ENCODE assay signal across 8 cellular contexts in genomic region chr12:102120564-102120873, GRCh38. TPM values are rescaled to one million over a fixed set of nuclear protein-coding genes. Genes with fewer than 3 reads are reported as not detected.
DNase-seq lines count a peak whose midpoint lies in the region; ATAC-seq, FAIRE-seq and TF ChIP-seq lines count a peak whose summit lies in the region.

No MANE protein-coding gene starts in this region.

- in situ Hi-C loops in K562 (cut with MboI), result no loop called here

- no peak for DNase-seq in AG04450 (ENCODE audit: low read depth, low spot score)
- no peak for DNase-seq in HFFc6
- peak in 1 of 4 experiments; percentile 15 for DNase-seq in K562 (ENCODE audit: extremely low read depth in 1 of 4, low spot score in 3 of 4)
- no peak for DNase-seq in NCI-H1930 (lab: John Stamatoyannopoulos, UW)
- DNase-seq in islet precursor cell, result no peak

- H3K9me1 ChIP-seq in K562 (ENCODE audit: control insufficient read depth, insufficient read depth, low read length), result no peaks in the 10 kb centered on the region

- peaks cover 65% of the 10 kb centered on the region for H3K36me3 ChIP-seq in K562 (ENCODE audit: control insufficient read depth, insufficient read depth, low read length)
- peaks cover 30% of the 10 kb centered on the region for H3K36me3 ChIP-seq in mesodermal cell (ENCODE audit: control insufficient read depth, insufficient read depth, low read length)

- no peak for TF ChIP-seq EP300 in K562 (IDR thresholded peaks at IDR 0.05; ENCODE audit: low read length)

- no peaks in the 10 kb centered on the region for H3K9me3 Mint-ChIP-seq in HFFc6

- peak overlapping the region; percentile 85 for H3K4me3 ChIP-seq in AG04450 (ENCODE audit: low read depth, low read length)
- peak overlapping the region; percentile 84 for H3K4me3 ChIP-seq in K562
- H3K4me3 ChIP-seq in mesodermal cell (ENCODE audit: extremely low read depth, insufficient read depth, low read length, poor library complexity, severe bottlenecking), result peak overlapping the region; percentile 87

- 3% methylated on average over 4 of the region's 4 CpGs for WGBS in K562 (ENCODE audit: insufficient coverage, low coverage, missing lambda C conversion rate)
- WGBS in mesodermal cell (ENCODE audit: insufficient coverage in 2 of 2), 2 experiments, result 0 to 14% methylated on average over 1 of the region's 4 CpGs

- intact Hi-C loops in K562 (cut with micrococcal nuclease), result loop anchor here (2.0 to 5.0 kb wide), 2 partner anchors 58 to 362 kb away; partner anchors contain the start of gene IGF1

- H3K9ac ChIP-seq in K562 (ENCODE audit: insufficient read depth in 1 of 2, low read depth in 2 of 2, low read length in 2 of 2), result peak overlapping the region; percentile 95 to 97

- TSS peak; percentile 69 for BruUV-seq in K562 (replicated peaks; lab: Mats Ljungman, UMichigan)

- no peak for TF ChIP-seq RAD21 in K562 (CRISPR knock-in tag; conservative IDR thresholded peaks at IDR 0.05 in 1 of 2, IDR thresholded peaks at IDR 0.05 in 1 of 2)

- POLR2A ChIA-PET in AG04450 (lab: Yijun Ruan, JAX) (no interaction called here), K562 (lab: Yijun Ruan, JAX) (interaction anchor here (0.7 to 1.7 kb wide), 4 partner anchors 12 to 257 kb away, joined by 3 to 7 read pairs (median 4); partner anchors contain the start of gene WASHC3)

- H4K20me1 ChIP-seq in K562 (replicated peaks; ENCODE audit: control insufficient read depth, insufficient read depth, low read length), result no peaks in the 10 kb centered on the region

- H3K9me3 ChIP-seq in AG04450 (ENCODE audit: control insufficient read depth, insufficient read depth, low read length) (no peaks in the 10 kb centered on the region), K562 (replicated peaks; ENCODE audit: control insufficient read depth, insufficient read depth, low read depth, low read length) (no peaks in the 10 kb centered on the region), mesodermal cell (ENCODE audit: control insufficient read depth, low read length) (no peaks in the 10 kb centered on the region)

- peak overlapping the region; percentile 85 for H3K27ac Mint-ChIP-seq in HFFc6

- TF ChIP-seq CTCF in AG04450 (IDR thresholded peaks at IDR 0.05; ENCODE audit: low read depth, low read length) (no peak), HFFc6 (IDR thresholded peaks at IDR 0.05) (no peak), K562 (IDR thresholded peaks at IDR 0.05 in 2 of 3, conservative IDR thresholded peaks at IDR 0.05 in 1 of 3; ENCODE audit: insufficient read depth in 2 of 3, low read depth in 1 of 3, low read length in 3 of 3) (no peak)

- no peaks in the 10 kb centered on the region for H3K27me3 Mint-ChIP-seq in HFFc6 (ENCODE audit: insufficient read depth)

- CTCF ChIA-PET in AG04450 (lab: Charles Lee), result no interaction called here
- CTCF ChIA-PET in K562 (lab: Yijun Ruan, JAX; ENCODE audit: low intra/inter-chr PET ratio), result no interaction called here

- H3K27ac ChIP-seq in AG04450 (ENCODE audit: low read depth, low read length), result peak overlapping the region; percentile 79
- peak overlapping the region; percentile 85 for H3K27ac ChIP-seq in K562 (ENCODE audit: extremely low read depth, low read depth, low read length)
- peak overlapping the region; percentile 85 for H3K27ac ChIP-seq in mesodermal cell (ENCODE audit: low read depth, low read length, severe bottlenecking)

- H3K36me3 Mint-ChIP-seq in HFFc6 (ENCODE audit: low read depth), result no peaks in the 10 kb centered on the region; the same call in 1 of the 2 replicates

- H3K4me3 Mint-ChIP-seq in HFFc6, result peak overlapping the region; percentile 93

- peaks cover 71% of the 10 kb centered on the region for H3K79me2 ChIP-seq in K562 (ENCODE audit: control insufficient read depth, insufficient read depth, low read length)

- no peak for FAIRE-seq in K562 (lab: Jason Lieb, UNC)

- H3K4me1 ChIP-seq in K562 (replicated peaks in 1 of 2; ENCODE audit: control insufficient read depth in 2 of 2, insufficient read depth in 2 of 2, low read length in 2 of 2), result peaks cover 0 to 8% of the 10 kb centered on the region in 2 experiments; a peak in 2 of 5 replicates
- no peaks in the 10 kb centered on the region for H3K4me1 ChIP-seq in mesodermal cell (ENCODE audit: control insufficient read depth, insufficient read depth, low read length, poor library complexity, severe bottlenecking)

- H3K27me3 ChIP-seq in AG04450 (ENCODE audit: control insufficient read depth, insufficient read depth, low read length), result no peaks in the 10 kb centered on the region
- no peaks in the 10 kb centered on the region for H3K27me3 ChIP-seq in K562 (ENCODE audit: control insufficient read depth in 2 of 2, insufficient read depth in 2 of 2, low read length in 2 of 2)

- peak overlapping the region; percentile 97 for H2AFZ ChIP-seq in K562 (ENCODE audit: low read depth, low read length)

- no peak for ATAC-seq in K562
- no peak for ATAC-seq in GM18868 (IDR thresholded peaks at IDR 0.05; ENCODE audit: unreplicated experiment)
- ATAC-seq in GM21786 (IDR thresholded peaks at IDR 0.05; ENCODE audit: unreplicated experiment), result no peak

- TF ChIP-seq POLR2A in K562 (conservative IDR thresholded peaks at IDR 0.05), result no peak

- H3K4me1 Mint-ChIP-seq in HFFc6 (ENCODE audit: low read depth), result peaks cover 34% of the 10 kb centered on the region

- peak overlapping the region; percentile 98 for H3K4me2 ChIP-seq in K562 (ENCODE audit: insufficient read depth, low read length)

RNA-seq across cellular contexts. Expression of gene PARPBP, which starts 0.5 kb away (rescaled TPM):
- polyA plus RNA-seq in AG04450 (2011; rRNA removed) (4.2 and 6.0 TPM in 2 replicates), K562 (2011; rRNA removed) (32.3 and 49.0 TPM in 2 replicates), K562 (2014; fragmentation: Illumina TruSeq; extraction: Trizol) (36.0 and 43.4 TPM in 2 replicates), K562 (2014; fragmentation: Nextera tagmentation; extraction: Ambion mirVana) (10 to 100 TPM; 56.2 to 59.1 TPM), K562 (2014; rRNA removed) (29.6 and 30.4 TPM in 2 replicates)
- polyA minus RNA-seq in AG04450 (2011; rRNA and poly(A)+ RNA removed), result 1.4 and 2.6 TPM in 2 replicates
- 10 to 100 TPM in 5 of 6 experiments, 1 to 10 TPM in 1; 8.6 to 13.6 (median 12.6) TPM for total RNA-seq in HFFc6 (2021; fragmentation: NEBNext Ultra II Directional; extraction: Animal tissue kit (Norgen Biotek cat#: 25700))
- 36.7 and 128 TPM in 2 replicates for total RNA-seq in K562 (2011; cell fraction: chromatin; rRNA removed; ENCODE audit: low replicate concordance)
- 19.0 and 24.6 TPM in 2 replicates for total RNA-seq in K562 (2011; cell fraction: nucleolus; rRNA removed)
- 40.8 and 65.7 TPM in 2 replicates for total RNA-seq in K562 (2011; cell fraction: nucleoplasm; rRNA removed)
- total RNA-seq in K562 (2014; rRNA removed) (22.5 and 26.1 TPM in 2 replicates), K562 (2014; rRNA removed; fragmentation: Illumina TruSeq; extraction: Trizol) (62.5 and 66.7 TPM in 2 replicates), K562 (2015; rRNA removed; fragmentation: Illumina TruSeq; extraction: Trizol) (48.6 and 50.2 TPM in 2 replicates), K562 (2021) (30.1 and 30.4 TPM in 2 replicates)
- polyA plus RNA-seq in K562 (2011; cell fraction: cytosol; rRNA removed), result 4.4 and 11.2 TPM in 2 replicates
- polyA plus RNA-seq in K562 (2011; cell fraction: nucleus; rRNA removed), result 32.5 and 42.6 TPM in 2 replicates
- 21.7 and 26.3 TPM in 2 replicates for polyA plus RNA-seq in K562 (2012)
- polyA minus RNA-seq in K562 (2011; rRNA and poly(A)+ RNA removed), result 59.5 and 64.2 TPM in 2 replicates
- polyA minus RNA-seq in K562 (2011; cell fraction: cytosol; rRNA and poly(A)+ RNA removed), result 10.6 and 15.4 TPM in 2 replicates
- polyA minus RNA-seq in K562 (2011; cell fraction: nucleus; rRNA and poly(A)+ RNA removed), result 44.7 and 66.6 TPM in 2 replicates
- 19.8 TPM for polyA plus RNA-seq in mesodermal cell (2013, experiment 1 of 2)
- polyA plus RNA-seq in mesodermal cell (2013, experiment 2 of 2), result 25.4 TPM

RNA-seq across cellular contexts. Expression of gene NUP37, which starts 0.6 kb away (rescaled TPM):
- polyA plus RNA-seq in AG04450 (2011; rRNA removed), result 42.6 and 62.5 TPM in 2 replicates
- polyA minus RNA-seq in AG04450 (2011; rRNA and poly(A)+ RNA removed), result 9.3 and 24.4 TPM in 2 replicates
- total RNA-seq in HFFc6 (2021; fragmentation: NEBNext Ultra II Directional; extraction: Animal tissue kit (Norgen Biotek cat#: 25700)), result 10 to 100 TPM; 36.0 to 53.9 (median 47.8) TPM
- total RNA-seq in K562 (2011; cell fraction: chromatin; rRNA removed; ENCODE audit: low replicate concordance), result 31.2 and 57.8 TPM in 2 replicates
- 12.5 and 13.3 TPM in 2 replicates for total RNA-seq in K562 (2011; cell fraction: nucleolus; rRNA removed)
- total RNA-seq in K562 (2011; cell fraction: nucleoplasm; rRNA removed), result 32.1 and 42.8 TPM in 2 replicates
- total RNA-seq in K562 (2014; rRNA removed), result 68.2 and 72.2 TPM in 2 replicates
- 183 and 199 TPM in 2 replicates for total RNA-seq in K562 (2014; rRNA removed; fragmentation: Illumina TruSeq; extraction: Trizol)
- total RNA-seq in K562 (2015; rRNA removed; fragmentation: Illumina TruSeq; extraction: Trizol), result 135 and 144 TPM in 2 replicates
- 108 and 111 TPM in 2 replicates for total RNA-seq in K562 (2021)
- polyA plus RNA-seq in K562 (2011; rRNA removed), result 184 and 231 TPM in 2 replicates
- 46.1 and 98.3 TPM in 2 replicates for polyA plus RNA-seq in K562 (2011; cell fraction: cytosol; rRNA removed)
- polyA plus RNA-seq in K562 (2011; cell fraction: nucleus; rRNA removed), result 20.3 and 45.3 TPM in 2 replicates
- 99.8 and 124 TPM in 2 replicates for polyA plus RNA-seq in K562 (2012)
- polyA plus RNA-seq in K562 (2014; fragmentation: Illumina TruSeq; extraction: Trizol), result 155 and 170 TPM in 2 replicates
- 100 to 1,000 TPM; 355 to 429 TPM for polyA plus RNA-seq in K562 (2014; fragmentation: Nextera tagmentation; extraction: Ambion mirVana)
- polyA plus RNA-seq in K562 (2014; rRNA removed), result 124 and 138 TPM in 2 replicates
- polyA minus RNA-seq in K562 (2011; rRNA and poly(A)+ RNA removed), result 156 and 162 TPM in 2 replicates
- polyA minus RNA-seq in K562 (2011; cell fraction: cytosol; rRNA and poly(A)+ RNA removed), result 39.5 and 43.5 TPM in 2 replicates
- 18.3 and 39.2 TPM in 2 replicates for polyA minus RNA-seq in K562 (2011; cell fraction: nucleus; rRNA and poly(A)+ RNA removed)
- polyA plus RNA-seq in mesodermal cell (2013, experiment 1 of 2), result 58.2 TPM
- 66.0 TPM for polyA plus RNA-seq in mesodermal cell (2013, experiment 2 of 2)

RNA-seq across cellular contexts. Expression of gene WASHC3, which starts 58.7 kb away (rescaled TPM):
- 79.3 and 93.8 TPM in 2 replicates for polyA plus RNA-seq in AG04450 (2011; rRNA removed)
- polyA minus RNA-seq in AG04450 (2011; rRNA and poly(A)+ RNA removed), result 19.4 and 31.5 TPM in 2 replicates
- total RNA-seq in HFFc6 (2021; fragmentation: NEBNext Ultra II Directional; extraction: Animal tissue kit (Norgen Biotek cat#: 25700)), result 10 to 100 TPM; 49.2 to 61.0 (median 54.8) TPM
- 5.7 and 16.7 TPM in 2 replicates for total RNA-seq in K562 (2011; cell fraction: chromatin; rRNA removed; ENCODE audit: low replicate concordance)
- total RNA-seq in K562 (2011; cell fraction: nucleolus; rRNA removed), result 5.0 and 6.8 TPM in 2 replicates
- total RNA-seq in K562 (2011; cell fraction: nucleoplasm; rRNA removed), result 4.5 and 9.2 TPM in 2 replicates
- total RNA-seq in K562 (2014; rRNA removed), result 19.7 and 22.9 TPM in 2 replicates
- total RNA-seq in K562 (2014; rRNA removed; fragmentation: Illumina TruSeq; extraction: Trizol), result 27.5 and 33.4 TPM in 2 replicates
- 32.1 and 35.1 TPM in 2 replicates for total RNA-seq in K562 (2015; rRNA removed; fragmentation: Illumina TruSeq; extraction: Trizol)
- total RNA-seq in K562 (2021), result 14.1 and 14.3 TPM in 2 replicates
- 43.5 and 52.9 TPM in 2 replicates for polyA plus RNA-seq in K562 (2011; rRNA removed)
- polyA plus RNA-seq in K562 (2011; cell fraction: cytosol; rRNA removed), result 18.9 and 23.4 TPM in 2 replicates
- 12.5 and 15.6 TPM in 2 replicates for polyA plus RNA-seq in K562 (2011; cell fraction: nucleus; rRNA removed)
- 26.8 and 34.3 TPM in 2 replicates for polyA plus RNA-seq in K562 (2012)
- polyA plus RNA-seq in K562 (2014; fragmentation: Illumina TruSeq; extraction: Trizol), result 49.3 and 54.4 TPM in 2 replicates
- polyA plus RNA-seq in K562 (2014; fragmentation: Nextera tagmentation; extraction: Ambion mirVana), result 10 to 100 TPM; 67.9 to 74.9 TPM
- polyA plus RNA-seq in K562 (2014; rRNA removed), result 28.3 and 33.8 TPM in 2 replicates
- 23.2 and 27.8 TPM in 2 replicates for polyA minus RNA-seq in K562 (2011; rRNA and poly(A)+ RNA removed)
- 14.1 and 14.6 TPM in 2 replicates for polyA minus RNA-seq in K562 (2011; cell fraction: cytosol; rRNA and poly(A)+ RNA removed)
- polyA minus RNA-seq in K562 (2011; cell fraction: nucleus; rRNA and poly(A)+ RNA removed), result 7.1 and 15.3 TPM in 2 replicates
- polyA plus RNA-seq in mesodermal cell (2013, experiment 1 of 2), result 25.9 TPM
- 36.5 TPM for polyA plus RNA-seq in mesodermal cell (2013, experiment 2 of 2)
